Comparison of ENCODE assay signal across 8 cellular contexts in genomic region chr3:71583569-71584215, GRCh38. TPM values are rescaled to one million over a fixed set of nuclear protein-coding genes. Genes with fewer than 3 reads are reported as not detected.
DNase-seq lines count a peak whose midpoint lies in the region; ATAC-seq and TF ChIP-seq lines count a peak whose summit lies in the region.

Gene FOXP1, minus strand, starts transcription at chr3:71583728. Its CDS starts 385,347 bp downstream, at chr3:71198381.

- no peak for TF ChIP-seq CTCF in GM10266 (IDR thresholded peaks at IDR 0.05; ENCODE audit: control insufficient read depth, insufficient read depth, low read depth, missing control alignments)

- no peaks in the 10 kb centered on the region for H3K27me3 Mint-ChIP-seq in naive B cell

- DNase-seq in GM10266 (ENCODE audit: extremely low spot score) (peak; percentile 47), HUDEP-2 (lab: John Stamatoyannopoulos, UW; ENCODE audit: unreplicated experiment in 76 of 76) (peak in 67 of 76 experiments; percentile 4 to 77 (median 41)), RKO (ENCODE audit: low spot score) (peak; percentile 87), fibroblast of peridontal ligament (ENCODE audit: extremely low read depth) (peak; percentile 62), naive B cell (peak; percentile 72), HPDE6-E6E7 (ENCODE audit: extremely low spot score) (no peak)
- DNase-seq in activated effector memory CD4-positive, alpha-beta T cell treated with Interleukin-2 at 50 U/mL for 16 hours, result peak; percentile 55
- DNase-seq in stimulated activated naive CD4-positive, alpha-beta T cell (lab: John Stamatoyannopoulos, UW), result peak; percentile 44 to 73 (median 62)

- ATAC-seq in naive B cell (ENCODE audit: low read depth in 2 of 2), result peak; percentile 51 to 52

- peak within 1 kb of the TSS; percentile 97 to 100 (median 99) for H3K27ac Mint-ChIP-seq in naive B cell

- H3K9me3 Mint-ChIP-seq in naive B cell, result no peaks in the 10 kb centered on the region

- peak within 1 kb of the TSS; percentile 97 to 100 (median 99) for H3K4me3 Mint-ChIP-seq in naive B cell

- peaks cover 24 to 52% (median 42%) of the 10 kb centered on the region in 3 donors for H3K4me1 Mint-ChIP-seq in naive B cell

- H3K36me3 Mint-ChIP-seq in naive B cell, result peaks cover 0 to 9% of the 10 kb centered on the region in 2 donors

RNA-seq across cellular contexts. Expression of gene FOXP1, which starts in this region (rescaled TPM):
- 100 to 1,000 TPM; 441 to 620 (median 523) TPM for polyA plus RNA-seq in naive B cell (ENCODE audit: low read depth in 6 of 6)
